12 cellular contexts compared by ENCODE assay signal in the genomic region with DNA sequence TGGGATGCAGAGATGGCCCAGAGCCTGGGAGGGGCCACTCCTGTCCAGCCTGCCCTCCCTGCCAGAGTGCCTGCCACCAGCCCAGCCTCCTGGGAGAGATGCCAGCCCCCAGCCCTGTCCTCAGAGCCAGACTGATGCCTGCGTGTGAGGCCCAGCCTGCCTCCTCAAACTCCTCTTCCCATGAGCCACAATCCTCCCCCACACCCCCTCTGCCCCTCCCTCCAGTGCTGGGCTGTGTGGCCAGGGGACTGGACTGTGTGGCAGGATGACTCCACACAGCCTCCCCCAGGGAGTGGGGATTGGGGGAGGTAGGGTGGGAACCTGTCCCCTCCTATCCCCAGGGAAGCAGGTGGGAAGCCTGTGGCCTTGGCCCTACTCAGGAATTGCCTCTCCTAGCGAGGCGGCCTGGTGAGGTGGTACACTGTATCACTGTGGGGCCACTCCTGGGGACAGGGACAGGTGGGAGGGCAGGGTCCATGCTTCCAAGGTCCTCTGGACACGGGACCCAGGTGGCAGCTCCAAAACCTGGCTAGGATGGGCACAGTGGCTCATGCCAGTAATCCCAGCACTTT. TPM values are rescaled to one million over a fixed set of nuclear protein-coding genes. Genes with fewer than 3 reads are reported as not detected.
A peak's percentile ranks its signal among the peaks of the same experiment; 100 is the strongest.
DNase-seq lines count a peak whose midpoint lies in the region; ATAC-seq, FAIRE-seq and TF ChIP-seq lines count a peak whose summit lies in the region.
"Had no signal": no experiment of that assay in that cellular context is flagged by ENCODE, and none has a peak within 500 bp of the region (broad histone marks: within the 10 kb centered on the region; RNA-seq: fewer than 3 reads in every experiment).

No MANE protein-coding gene starts in this region.

- no peak for FAIRE-seq in HepG2 (lab: Jason Lieb, UNC)

- intact Hi-C loops in ascending aorta (cut with DNase I) = no loop called here
- intact Hi-C loops in HepG2 (cut with micrococcal nuclease; ENCODE audit: unreplicated experiment) = no loop called here

- no peak for DNase-seq in activated naive CD8-positive, alpha-beta T cell treated with anti-CD3 and anti-CD28 coated beads for 36 hours
- no peak for DNase-seq in activated naive CD8-positive, alpha-beta T cell treated with anti-CD3 and anti-CD28 coated beads, Interleukin-2, amount 50 U/mL, for 24 hours
- DNase-seq in ascending aorta (ENCODE audit: low spot score in 2 of 2) (peak in 1 of 2 donors; percentile 75), HepG2 (ENCODE audit: low spot score) (no peak), NCI-H345 (lab: John Stamatoyannopoulos, UW) (no peak)
- DNase-seq: central memory CD4-positive, alpha-beta T cell; NCI-H2107; SIG-M5 had no signal

- no peak overlapping the region for H2AFZ ChIP-seq in HepG2 (ENCODE audit: low read length)

- in situ Hi-C loops in HepG2 (cut with HindIII; ENCODE audit: extremely low pct_ligation_motif_present, low pct_unique_long_range_greater_than_20kb) = no loop called here

- H3K27me3 Mint-ChIP-seq in activated naive CD8-positive, alpha-beta T cell treated with anti-CD3 and anti-CD28 coated beads for 36 hours = no peaks in the 10 kb centered on the region
- H3K27me3 Mint-ChIP-seq in activated naive CD8-positive, alpha-beta T cell treated with anti-CD3 and anti-CD28 coated beads, Interleukin-2, amount 50 U/mL, for 24 hours = no peaks in the 10 kb centered on the region

- POLR2A ChIA-PET in HepG2 (lab: Yijun Ruan, JAX) = interaction anchor here (0.7 kb wide), 1 partner anchor 26 kb away, joined by 3 read pairs; no protein-coding TSS in a partner anchor

- 5% methylated on average over 2 of the region's 4 CpGs for WGBS in HepG2 (ENCODE audit: low lambda C conversion rate)

- H3K4me3 ChIP-seq in ascending aorta = no peak overlapping the region
- peak overlapping the region in 1 of 3 experiments; percentile 61; a peak in 1 of 6 replicates for H3K4me3 ChIP-seq in HepG2 (replicated peaks in 1 of 3; ENCODE audit: insufficient read depth in 1 of 3, low read depth in 2 of 3, low read length in 3 of 3)
- H3K4me3 ChIP-seq: skin epidermis had no signal

- H3K36me3 Mint-ChIP-seq in activated naive CD8-positive, alpha-beta T cell treated with anti-CD3 and anti-CD28 coated beads for 36 hours = peaks cover 10% of the 10 kb centered on the region
- peaks cover 4% of the 10 kb centered on the region for H3K36me3 Mint-ChIP-seq in activated naive CD8-positive, alpha-beta T cell treated with anti-CD3 and anti-CD28 coated beads, Interleukin-2, amount 50 U/mL, for 24 hours (ENCODE audit: low read depth)

- TF ChIP-seq POLR2A in HepG2 (IDR thresholded peaks at IDR 0.05; ENCODE audit: insufficient read depth in 1 of 2, low read depth in 2 of 2, low read length in 2 of 2) = no peak

- peaks cover under 1% of the 10 kb centered on the region for H3K79me2 ChIP-seq in HepG2 (ENCODE audit: insufficient read depth, low read length)

- H3K9ac ChIP-seq in HepG2 (ENCODE audit: insufficient read depth, low read depth, low read length) = 0 out of 2 replicates have a peak overlapping the region, but pooled peaks have one; percentile 31

- H4K20me1 ChIP-seq in HepG2 (ENCODE audit: insufficient read depth, low read length) = no peaks in the 10 kb centered on the region

- H3K27ac ChIP-seq in ascending aorta (peak overlapping the region; percentile 10 to 65), HepG2 (ENCODE audit: extremely low read length, insufficient read depth, low read length) (no peak overlapping the region)

- no peak overlapping the region for H3K4me3 Mint-ChIP-seq in activated naive CD8-positive, alpha-beta T cell treated with anti-CD3 and anti-CD28 coated beads for 36 hours
- H3K4me3 Mint-ChIP-seq in activated naive CD8-positive, alpha-beta T cell treated with anti-CD3 and anti-CD28 coated beads, Interleukin-2, amount 50 U/mL, for 24 hours = no peak overlapping the region

- no peaks in the 10 kb centered on the region for H3K27me3 ChIP-seq in ascending aorta
- no peaks in the 10 kb centered on the region for H3K27me3 ChIP-seq in HepG2 (ENCODE audit: control insufficient read depth in 1 of 2, insufficient read depth in 2 of 2, low read length in 2 of 2)

- peaks cover 6% of the 10 kb centered on the region for H3K9me3 Mint-ChIP-seq in activated naive CD8-positive, alpha-beta T cell treated with anti-CD3 and anti-CD28 coated beads for 36 hours
- peaks cover 8% of the 10 kb centered on the region for H3K9me3 Mint-ChIP-seq in activated naive CD8-positive, alpha-beta T cell treated with anti-CD3 and anti-CD28 coated beads, Interleukin-2, amount 50 U/mL, for 24 hours

- CTCF ChIA-PET in HepG2 (lab: Yijun Ruan, JAX; ENCODE audit: low intra/inter-chr PET ratio, low total read pairs) = no interaction called here

- no peak for ATAC-seq in activated naive CD8-positive, alpha-beta T cell treated with anti-CD3 and anti-CD28 coated beads, Interleukin-2, amount 50 U/mL, for 24 hours
- ATAC-seq in HepG2 = peak; percentile 4; the same call in 1 of the 3 replicates
- no peak for ATAC-seq in HG03095 (IDR thresholded peaks at IDR 0.05; ENCODE audit: unreplicated experiment)
- ATAC-seq in GM18519 (IDR thresholded peaks at IDR 0.05; ENCODE audit: low FRiP score, unreplicated experiment) = no peak
- ATAC-seq in GM18498 (IDR thresholded peaks at IDR 0.05; ENCODE audit: unreplicated experiment) = no peak

- H3K4me1 ChIP-seq in ascending aorta (peaks cover 12 to 19% of the 10 kb centered on the region in 2 donors), HepG2 (ENCODE audit: insufficient read depth, low read length) (peaks cover 81% of the 10 kb centered on the region)

- TF ChIP-seq EP300 in HepG2 (IDR thresholded peaks at IDR 0.05; ENCODE audit: low read depth in 2 of 2, low read length in 2 of 2) = no peak
- no peak for TF ChIP-seq EP300 in HepG2 (CRISPR knock-in tag; IDR thresholded peaks at IDR 0.05; ENCODE audit: borderline replicate concordance)

- TF ChIP-seq CTCF in ascending aorta (IDR thresholded peaks at IDR 0.05) (no peak), HepG2 (CRISPR knock-in tag; IDR thresholded peaks at IDR 0.05) (no peak)

- H3K36me3 ChIP-seq in ascending aorta (no peaks in the 10 kb centered on the region), HepG2 (replicated peaks in 1 of 2; ENCODE audit: control insufficient read depth in 1 of 2, insufficient read depth in 2 of 2, low read length in 2 of 2) (no peaks in the 10 kb centered on the region)

- H3K4me2 ChIP-seq in HepG2 (ENCODE audit: low read depth, low read length) = peak overlapping the region; percentile 67

- peaks cover 43% of the 10 kb centered on the region for H3K4me1 Mint-ChIP-seq in activated naive CD8-positive, alpha-beta T cell treated with anti-CD3 and anti-CD28 coated beads for 36 hours
- H3K4me1 Mint-ChIP-seq in activated naive CD8-positive, alpha-beta T cell treated with anti-CD3 and anti-CD28 coated beads, Interleukin-2, amount 50 U/mL, for 24 hours = peaks cover 61% of the 10 kb centered on the region

- H3K9me3 ChIP-seq in ascending aorta (no peaks in the 10 kb centered on the region), HepG2 (ENCODE audit: low read length) (no peaks in the 10 kb centered on the region)

- no TSS peak for BruUV-seq in HepG2 (replicated peaks; lab: Mats Ljungman, UMichigan)

- no peak for TF ChIP-seq RAD21 in HepG2 (CRISPR knock-in tag; IDR thresholded peaks at IDR 0.05)

- peak overlapping the region; percentile 97 for H3K27ac Mint-ChIP-seq in activated naive CD8-positive, alpha-beta T cell treated with anti-CD3 and anti-CD28 coated beads for 36 hours
- no peak overlapping the region for H3K27ac Mint-ChIP-seq in activated naive CD8-positive, alpha-beta T cell treated with anti-CD3 and anti-CD28 coated beads, Interleukin-2, amount 50 U/mL, for 24 hours

RNA-seq across cellular contexts. Expression of a gene that starts 4.3 kb away (rescaled TPM):
- total RNA-seq in activated naive CD8-positive, alpha-beta T cell treated with anti-CD3 and anti-CD28 coated beads for 36 hours = 10 to 100 TPM; 72.2 to 74.1 TPM
- total RNA-seq in ascending aorta (70.6 TPM), HepG2 (2016; rRNA removed; fragmentation: Illumina TruSeq; extraction: Trizol) (7.0 and 16.9 TPM in 2 replicates)
- total RNA-seq in HepG2 (2016; cell fraction: cytosol; rRNA removed; fragmentation: Illumina TruSeq; extraction: Trizol; ENCODE audit: low read depth) = 8.3 and 8.9 TPM in 2 replicates
- total RNA-seq in HepG2 (2016; cell fraction: insoluble cytoplasmic fraction; rRNA removed; fragmentation: Illumina TruSeq; extraction: Trizol) = 6.0 and 17.5 TPM in 2 replicates
- total RNA-seq in HepG2 (2016; cell fraction: membrane; rRNA removed; fragmentation: Illumina TruSeq; extraction: Trizol) = 10.1 and 13.2 TPM in 2 replicates
- total RNA-seq in HepG2 (2016; cell fraction: nucleus; rRNA removed; fragmentation: Illumina TruSeq; extraction: Trizol) = 24.2 and 26.2 TPM in 2 replicates
- 34.5 and 38.6 TPM in 2 replicates for polyA plus RNA-seq in HepG2 (2011; rRNA removed)
- 9.0 and 10.4 TPM in 2 replicates for polyA plus RNA-seq in HepG2 (2011; cell fraction: cytosol; rRNA removed)
- polyA plus RNA-seq in HepG2 (2011; cell fraction: nucleus; rRNA removed) = 190 and 200 TPM in 2 replicates
- 8.5 and 20.0 TPM in 2 replicates for polyA plus RNA-seq in HepG2 (2012)
- 8.6 and 9.1 TPM in 2 replicates for polyA plus RNA-seq in HepG2 (2016; cell fraction: cytosol; fragmentation: Illumina TruSeq; extraction: Trizol; ENCODE audit: low read depth)
- polyA plus RNA-seq in HepG2 (2016; cell fraction: insoluble cytoplasmic fraction; fragmentation: Illumina TruSeq; extraction: Trizol; ENCODE audit: low read depth) = 8.9 and 10.1 TPM in 2 replicates
- polyA plus RNA-seq in HepG2 (2016; cell fraction: membrane; fragmentation: Illumina TruSeq; extraction: Trizol; ENCODE audit: low read depth) = 12.6 and 15.4 TPM in 2 replicates
- 68.6 and 68.9 TPM in 2 replicates for polyA plus RNA-seq in HepG2 (2016; cell fraction: nucleus; fragmentation: Illumina TruSeq; extraction: Trizol; ENCODE audit: insufficient read depth, low read depth)
- 33.1 and 43.4 TPM in 2 replicates for polyA minus RNA-seq in HepG2 (2011; rRNA and poly(A)+ RNA removed; ENCODE audit: low replicate concordance)
- 8.4 and 8.5 TPM in 2 replicates for polyA minus RNA-seq in HepG2 (2011; cell fraction: cytosol; rRNA and poly(A)+ RNA removed)
- 60.7 and 63.2 TPM in 2 replicates for polyA minus RNA-seq in HepG2 (2011; cell fraction: nucleus; rRNA and poly(A)+ RNA removed)

RNA-seq across cellular contexts. Expression of a gene that starts 32.5 kb away (rescaled TPM):
- total RNA-seq in activated naive CD8-positive, alpha-beta T cell treated with anti-CD3 and anti-CD28 coated beads for 36 hours = 10 to 100 TPM; 50.0 to 50.3 TPM
- total RNA-seq in ascending aorta (65.6 TPM), HepG2 (2016; rRNA removed; fragmentation: Illumina TruSeq; extraction: Trizol) (28.5 and 38.0 TPM in 2 replicates)
- 51.3 and 56.9 TPM in 2 replicates for total RNA-seq in HepG2 (2016; cell fraction: cytosol; rRNA removed; fragmentation: Illumina TruSeq; extraction: Trizol; ENCODE audit: low read depth)
- 23.8 and 37.4 TPM in 2 replicates for total RNA-seq in HepG2 (2016; cell fraction: insoluble cytoplasmic fraction; rRNA removed; fragmentation: Illumina TruSeq; extraction: Trizol)
- 75.6 and 77.4 TPM in 2 replicates for total RNA-seq in HepG2 (2016; cell fraction: membrane; rRNA removed; fragmentation: Illumina TruSeq; extraction: Trizol)
- total RNA-seq in HepG2 (2016; cell fraction: nucleus; rRNA removed; fragmentation: Illumina TruSeq; extraction: Trizol) = 22.8 and 24.6 TPM in 2 replicates
- 25.6 and 30.1 TPM in 2 replicates for polyA plus RNA-seq in HepG2 (2011; rRNA removed)
- 24.2 and 29.8 TPM in 2 replicates for polyA plus RNA-seq in HepG2 (2011; cell fraction: cytosol; rRNA removed)
- polyA plus RNA-seq in HepG2 (2011; cell fraction: nucleus; rRNA removed) = 85.8 and 92.8 TPM in 2 replicates
- polyA plus RNA-seq in HepG2 (2012) = 14.3 and 23.5 TPM in 2 replicates
- polyA plus RNA-seq in HepG2 (2016; cell fraction: cytosol; fragmentation: Illumina TruSeq; extraction: Trizol; ENCODE audit: low read depth) = 52.0 and 56.1 TPM in 2 replicates
- polyA plus RNA-seq in HepG2 (2016; cell fraction: insoluble cytoplasmic fraction; fragmentation: Illumina TruSeq; extraction: Trizol; ENCODE audit: low read depth) = 25.2 and 28.5 TPM in 2 replicates
- polyA plus RNA-seq in HepG2 (2016; cell fraction: membrane; fragmentation: Illumina TruSeq; extraction: Trizol; ENCODE audit: low read depth) = 60.4 and 61.0 TPM in 2 replicates
- polyA plus RNA-seq in HepG2 (2016; cell fraction: nucleus; fragmentation: Illumina TruSeq; extraction: Trizol; ENCODE audit: insufficient read depth, low read depth) = 46.5 and 50.4 TPM in 2 replicates
- polyA minus RNA-seq in HepG2 (2011; rRNA and poly(A)+ RNA removed; ENCODE audit: low replicate concordance) = 10.0 and 18.7 TPM in 2 replicates
- polyA minus RNA-seq in HepG2 (2011; cell fraction: cytosol; rRNA and poly(A)+ RNA removed) = 8.1 and 8.4 TPM in 2 replicates
- polyA minus RNA-seq in HepG2 (2011; cell fraction: nucleus; rRNA and poly(A)+ RNA removed) = 18.6 and 22.9 TPM in 2 replicates

RNA-seq across cellular contexts. Expression of a gene that starts 55.0 kb away (rescaled TPM):
- total RNA-seq in activated naive CD8-positive, alpha-beta T cell treated with anti-CD3 and anti-CD28 coated beads for 36 hours = 100 to 1,000 TPM; 136 TPM
- total RNA-seq in ascending aorta (261 TPM), HepG2 (2016; rRNA removed; fragmentation: Illumina TruSeq; extraction: Trizol) (122 and 133 TPM in 2 replicates)
- 25.1 and 28.0 TPM in 2 replicates for total RNA-seq in HepG2 (2016; cell fraction: cytosol; rRNA removed; fragmentation: Illumina TruSeq; extraction: Trizol; ENCODE audit: low read depth)
- total RNA-seq in HepG2 (2016; cell fraction: insoluble cytoplasmic fraction; rRNA removed; fragmentation: Illumina TruSeq; extraction: Trizol) = 104 and 117 TPM in 2 replicates
- total RNA-seq in HepG2 (2016; cell fraction: membrane; rRNA removed; fragmentation: Illumina TruSeq; extraction: Trizol) = 56.9 and 59.3 TPM in 2 replicates
- 109 and 119 TPM in 2 replicates for total RNA-seq in HepG2 (2016; cell fraction: nucleus; rRNA removed; fragmentation: Illumina TruSeq; extraction: Trizol)
- 73.9 and 76.3 TPM in 2 replicates for polyA plus RNA-seq in HepG2 (2011; rRNA removed)
- 48.1 and 66.3 TPM in 2 replicates for polyA plus RNA-seq in HepG2 (2011; cell fraction: cytosol; rRNA removed)
- polyA plus RNA-seq in HepG2 (2011; cell fraction: nucleus; rRNA removed) = 210 and 221 TPM in 2 replicates
- 70.7 and 77.6 TPM in 2 replicates for polyA plus RNA-seq in HepG2 (2012)
- 11.6 and 13.4 TPM in 2 replicates for polyA plus RNA-seq in HepG2 (2016; cell fraction: cytosol; fragmentation: Illumina TruSeq; extraction: Trizol; ENCODE audit: low read depth)
- polyA plus RNA-seq in HepG2 (2016; cell fraction: insoluble cytoplasmic fraction; fragmentation: Illumina TruSeq; extraction: Trizol; ENCODE audit: low read depth) = 90.6 and 120 TPM in 2 replicates
- polyA plus RNA-seq in HepG2 (2016; cell fraction: membrane; fragmentation: Illumina TruSeq; extraction: Trizol; ENCODE audit: low read depth) = 40.3 and 41.9 TPM in 2 replicates
- polyA plus RNA-seq in HepG2 (2016; cell fraction: nucleus; fragmentation: Illumina TruSeq; extraction: Trizol; ENCODE audit: insufficient read depth, low read depth) = 163 and 167 TPM in 2 replicates
- 28.2 and 90.0 TPM in 2 replicates for polyA minus RNA-seq in HepG2 (2011; rRNA and poly(A)+ RNA removed; ENCODE audit: low replicate concordance)
- polyA minus RNA-seq in HepG2 (2011; cell fraction: cytosol; rRNA and poly(A)+ RNA removed) = 43.0 and 48.4 TPM in 2 replicates
- polyA minus RNA-seq in HepG2 (2011; cell fraction: nucleus; rRNA and poly(A)+ RNA removed) = 99.5 and 109 TPM in 2 replicates
